ENCODE assay signal across 29 cellular contexts in genomic region chr1:113405573-113405972, GRCh38. TPM values are rescaled to one million over a fixed set of nuclear protein-coding genes. Genes with fewer than 3 reads are reported as not detected.
A peak's percentile ranks its signal among the peaks of the same experiment; 100 is the strongest.
DNase-seq lines count a peak whose midpoint lies in the region; ATAC-seq, FAIRE-seq and TF ChIP-seq lines count a peak whose summit lies in the region.
"Had no signal": no experiment of that assay in that cellular context is flagged by ENCODE, and none has a peak within 500 bp of the region (broad histone marks: within the 10 kb centered on the region; RNA-seq: fewer than 3 reads in every experiment).

No MANE protein-coding gene starts in this region.

- no peaks in the 10 kb centered on the region for H3K36me3 ChIP-seq in astrocyte (ENCODE audit: insufficient read depth, low read length)
- no peaks in the 10 kb centered on the region for H3K36me3 ChIP-seq in keratinocyte (ENCODE audit: control insufficient read depth in 2 of 2, extremely low read depth in 1 of 2, insufficient read depth in 2 of 2, low read length in 2 of 2)
- no peaks in the 10 kb centered on the region for H3K36me3 ChIP-seq in parathyroid adenoma (ENCODE audit: control insufficient read depth, insufficient read depth, low read length)
- H3K36me3 ChIP-seq: gastroesophageal sphincter, ovary, suprapubic skin had no signal

- DNase-seq in OCI-M1 (lab: John Stamatoyannopoulos, UW) (peak; percentile 86), astrocyte (ENCODE audit: low read depth) (no peak), keratinocyte (ENCODE audit: low read depth, low spot score) (no peak), NCI-H1417 (lab: John Stamatoyannopoulos, UW) (no peak), epidermal melanocyte (ENCODE audit: insufficient read length, low spot score) (no peak), NCI-H510A treated with DMSO at 0.1 percent for 48 hours (lab: John Stamatoyannopoulos, UW) (no peak)
- no peak for DNase-seq in activated CD8-positive, alpha-beta memory T cell treated with anti-CD3 and anti-CD28 coated beads, Interleukin-2, amount 10 ng/mL, durations not matched to agents 7 days and 5 days
- DNase-seq: activated CD4-positive, CD25-positive, alpha-beta regulatory T cell; activated naive CD4-positive, alpha-beta T cell treated with anti-CD3 and anti-CD28 coated beads for 36 hours; amygdala; C1 segment of cervical spinal cord; COR-L47; cortex of kidney; DMS79; GDM1; HCEC 1CT; hypothalamus; Karpas-422; mucosa of descending colon; NCI-H146; ovary; right cardiac atrium; stimulated activated CD4-positive, alpha-beta T cell treated with anti-CD3 and anti-CD28 coated beads, Interleukin-4, amount 100 ng/mL, for 4 hours had no signal

- ATAC-seq in activated CD8-positive, alpha-beta memory T cell treated with anti-CD3 and anti-CD28 coated beads, Interleukin-2, amount 10 ng/mL, durations not matched to agents 7 days and 5 days: no peak
- ATAC-seq: gastroesophageal sphincter; mucosa of descending colon; natural killer cell treated with Interleukin-12 subunit alpha and Interleukin-12 subunit beta and Interleukin-15 and Interleukin-18, amount 100 ng/mL, for 72 hours; right cardiac atrium; stimulated activated memory B cell treated with anti-CD40 and anti-IgM and Interleukin-4, amounts not matched to agents 10 μg/mL and 1 μg/mL and 100 μg/mL, for 72 hours had no signal

- peaks cover 39% of the 10 kb centered on the region for H3K79me2 ChIP-seq in astrocyte (ENCODE audit: insufficient read depth, low read length)
- H3K79me2 ChIP-seq in keratinocyte (ENCODE audit: control insufficient read depth, insufficient read depth, low read length): peaks cover under 1% of the 10 kb centered on the region
- H3K79me2 ChIP-seq in parathyroid adenoma: no peaks in the 10 kb centered on the region

- no peaks in the 10 kb centered on the region for H3K9me1 ChIP-seq in keratinocyte (ENCODE audit: control insufficient read depth, extremely low read depth, insufficient read depth, low read length)

- peaks cover 11% of the 10 kb centered on the region for H3K4me1 Mint-ChIP-seq in astrocyte (ENCODE audit: low read depth, unreplicated experiment)
- peaks cover 5% of the 10 kb centered on the region for H3K4me1 Mint-ChIP-seq in activated CD8-positive, alpha-beta memory T cell treated with anti-CD3 and anti-CD28 coated beads, Interleukin-2, amount 10 ng/mL, durations not matched to agents 7 days and 5 days
- H3K4me1 Mint-ChIP-seq: stimulated activated memory B cell treated with anti-CD40 and anti-IgM and Interleukin-4, amounts not matched to agents 10 μg/mL and 1 μg/mL and 100 μg/mL, for 72 hours had no signal

- H3K4me2 ChIP-seq in astrocyte (ENCODE audit: low read length) (no peak overlapping the region), keratinocyte (ENCODE audit: control insufficient read depth, extremely low read depth, insufficient read depth, low read depth, low read length) (no peak overlapping the region), parathyroid adenoma (ENCODE audit: low read length) (no peak overlapping the region)

- H4K20me1 ChIP-seq in astrocyte (ENCODE audit: insufficient read depth, low read length) (peaks cover 9% of the 10 kb centered on the region), keratinocyte (ENCODE audit: control insufficient read depth, extremely low read depth, insufficient read depth, low read length) (no peaks in the 10 kb centered on the region)

- H3K4me3 ChIP-seq in astrocyte (ENCODE audit: insufficient read depth, low read depth, low read length) (no peak overlapping the region), keratinocyte (ENCODE audit: control insufficient read depth in 2 of 3, extremely low read depth in 1 of 3, insufficient read depth in 2 of 3, low read depth in 1 of 3, low read length in 3 of 3) (no peak overlapping the region), parathyroid adenoma (ENCODE audit: low read depth, low read length) (no peak overlapping the region)
- H3K4me3 ChIP-seq: gastroesophageal sphincter, mucosa of descending colon, ovary, suprapubic skin had no signal

- H3K27me3 Mint-ChIP-seq in astrocyte (ENCODE audit: low read depth, unreplicated experiment): no peaks in the 10 kb centered on the region
- peaks cover 13% of the 10 kb centered on the region for H3K27me3 Mint-ChIP-seq in activated CD8-positive, alpha-beta memory T cell treated with anti-CD3 and anti-CD28 coated beads, Interleukin-2, amount 10 ng/mL, durations not matched to agents 7 days and 5 days
- H3K27me3 Mint-ChIP-seq: stimulated activated memory B cell treated with anti-CD40 and anti-IgM and Interleukin-4, amounts not matched to agents 10 μg/mL and 1 μg/mL and 100 μg/mL, for 72 hours had no signal

- H3K9me3 Mint-ChIP-seq in astrocyte (ENCODE audit: unreplicated experiment): no peaks in the 10 kb centered on the region
- no peaks in the 10 kb centered on the region for H3K9me3 Mint-ChIP-seq in activated CD8-positive, alpha-beta memory T cell treated with anti-CD3 and anti-CD28 coated beads, Interleukin-2, amount 10 ng/mL, durations not matched to agents 7 days and 5 days (ENCODE audit: low read depth)
- H3K9me3 Mint-ChIP-seq: activated naive CD4-positive, alpha-beta T cell treated with anti-CD3 and anti-CD28 coated beads for 36 hours; activated T-helper 1 cell treated with anti-CD3 and anti-CD28 coated beads, Interleukin-12 subunit alpha, Interleukin-12 subunit beta, Interleukin-2, Interleukin-4 antibody, amounts not matched to agents 30 ng/mL and 10 ng/mL and 1 ng/mL, durations not matched to agents 14 hours and 24 hours and 36 hours; natural killer cell treated with Interleukin-12 subunit alpha and Interleukin-12 subunit beta and Interleukin-15 and Interleukin-18, amount 100 ng/mL, for 72 hours; stimulated activated memory B cell treated with anti-CD40 and anti-IgM and Interleukin-4, amounts not matched to agents 10 μg/mL and 1 μg/mL and 100 μg/mL, for 72 hours had no signal

- CTCF ChIA-PET in activated CD8-positive, alpha-beta memory T cell treated with anti-CD3 and anti-CD28 coated beads, Interleukin-2, amount 10 ng/mL, durations not matched to agents 7 days and 5 days (lab: Charles Lee): no interaction called here

- H2AFZ ChIP-seq in astrocyte (ENCODE audit: low read depth, low read length) (no peak overlapping the region), keratinocyte (ENCODE audit: control insufficient read depth, low read length) (no peak overlapping the region), parathyroid adenoma (peak overlapping the region; percentile 42)

- H3K9ac ChIP-seq in astrocyte (ENCODE audit: low read length) (no peak overlapping the region), keratinocyte (ENCODE audit: control insufficient read depth, extremely low read depth, insufficient read depth, low read length) (no peak overlapping the region), parathyroid adenoma (no peak overlapping the region)

- TF ChIP-seq CTCF in astrocyte (IDR thresholded peaks at IDR 0.05; ENCODE audit: insufficient read depth, low read depth, low read length): no peak
- no peak for TF ChIP-seq CTCF in keratinocyte (optimal IDR thresholded peaks at IDR 0.05 in 1 of 3, IDR thresholded peaks at IDR 0.05 in 1 of 3, conservative IDR thresholded peaks at IDR 0.05 in 1 of 3; ENCODE audit: extremely low read depth in 1 of 3, insufficient read depth in 2 of 3, low read length in 3 of 3)
- TF ChIP-seq CTCF in parathyroid adenoma (IDR thresholded peaks at IDR 0.05): no peak

- H3K27me3 ChIP-seq in astrocyte (ENCODE audit: insufficient read depth, low read length) (no peaks in the 10 kb centered on the region), keratinocyte (ENCODE audit: control insufficient read depth, extremely low read depth, insufficient read depth, low read length) (no peaks in the 10 kb centered on the region), parathyroid adenoma (ENCODE audit: control insufficient read depth, insufficient read depth, low read length) (no peaks in the 10 kb centered on the region)
- H3K27me3 ChIP-seq: gastroesophageal sphincter, ovary, suprapubic skin had no signal

- dilution Hi-C loops in keratinocyte (cut with MboI; ENCODE audit: extremely low pct_ligation_motif_present, low sequenced_read_pairs): no loop called here

- no peak overlapping the region for H3K27ac Mint-ChIP-seq in astrocyte (ENCODE audit: unreplicated experiment)
- no peak overlapping the region for H3K27ac Mint-ChIP-seq in activated CD8-positive, alpha-beta memory T cell treated with anti-CD3 and anti-CD28 coated beads, Interleukin-2, amount 10 ng/mL, durations not matched to agents 7 days and 5 days
- H3K27ac Mint-ChIP-seq: activated naive CD4-positive, alpha-beta T cell treated with anti-CD3 and anti-CD28 coated beads for 36 hours; activated T-helper 1 cell treated with anti-CD3 and anti-CD28 coated beads, Interleukin-12 subunit alpha, Interleukin-12 subunit beta, Interleukin-2, Interleukin-4 antibody, amounts not matched to agents 30 ng/mL and 10 ng/mL and 1 ng/mL, durations not matched to agents 14 hours and 24 hours and 36 hours; natural killer cell treated with Interleukin-12 subunit alpha and Interleukin-12 subunit beta and Interleukin-15 and Interleukin-18, amount 100 ng/mL, for 72 hours; stimulated activated memory B cell treated with anti-CD40 and anti-IgM and Interleukin-4, amounts not matched to agents 10 μg/mL and 1 μg/mL and 100 μg/mL, for 72 hours had no signal

- H3K4me1 ChIP-seq in astrocyte (ENCODE audit: insufficient read depth, low read length) (no peaks in the 10 kb centered on the region), keratinocyte (ENCODE audit: control insufficient read depth, extremely low read depth, insufficient read depth, low read length) (no peaks in the 10 kb centered on the region), parathyroid adenoma (no peaks in the 10 kb centered on the region)

- no peak overlapping the region for H3K27ac ChIP-seq in astrocyte (ENCODE audit: low read depth, low read length)
- no peak overlapping the region for H3K27ac ChIP-seq in keratinocyte (ENCODE audit: control insufficient read depth, insufficient read depth, low read length)
- peak overlapping the region; percentile 12 for H3K27ac ChIP-seq in parathyroid adenoma
- H3K27ac ChIP-seq: gastroesophageal sphincter, ovary, suprapubic skin had no signal

- FAIRE-seq in astrocyte (lab: Jason Lieb, UNC): no peak
- FAIRE-seq in keratinocyte (lab: Jason Lieb, UNC): peak; percentile 34

- no peaks in the 10 kb centered on the region for H3K36me3 Mint-ChIP-seq in astrocyte (ENCODE audit: low read depth, unreplicated experiment)
- H3K36me3 Mint-ChIP-seq in activated CD8-positive, alpha-beta memory T cell treated with anti-CD3 and anti-CD28 coated beads, Interleukin-2, amount 10 ng/mL, durations not matched to agents 7 days and 5 days: no peaks in the 10 kb centered on the region
- H3K36me3 Mint-ChIP-seq: natural killer cell treated with Interleukin-12 subunit alpha and Interleukin-12 subunit beta and Interleukin-15 and Interleukin-18, amount 100 ng/mL, for 72 hours; stimulated activated memory B cell treated with anti-CD40 and anti-IgM and Interleukin-4, amounts not matched to agents 10 μg/mL and 1 μg/mL and 100 μg/mL, for 72 hours had no signal

- H3K4me3 Mint-ChIP-seq in astrocyte (ENCODE audit: unreplicated experiment): peak overlapping the region; percentile 4
- no peak overlapping the region for H3K4me3 Mint-ChIP-seq in activated CD8-positive, alpha-beta memory T cell treated with anti-CD3 and anti-CD28 coated beads, Interleukin-2, amount 10 ng/mL, durations not matched to agents 7 days and 5 days
- H3K4me3 Mint-ChIP-seq: activated naive CD4-positive, alpha-beta T cell treated with anti-CD3 and anti-CD28 coated beads for 36 hours; activated T-helper 1 cell treated with anti-CD3 and anti-CD28 coated beads, Interleukin-12 subunit alpha, Interleukin-12 subunit beta, Interleukin-2, Interleukin-4 antibody, amounts not matched to agents 30 ng/mL and 10 ng/mL and 1 ng/mL, durations not matched to agents 14 hours and 24 hours and 36 hours; natural killer cell treated with Interleukin-12 subunit alpha and Interleukin-12 subunit beta and Interleukin-15 and Interleukin-18, amount 100 ng/mL, for 72 hours; stimulated activated memory B cell treated with anti-CD40 and anti-IgM and Interleukin-4, amounts not matched to agents 10 μg/mL and 1 μg/mL and 100 μg/mL, for 72 hours had no signal

- no peaks in the 10 kb centered on the region for H3K9me3 ChIP-seq in astrocyte (ENCODE audit: insufficient read depth, low read depth, low read length)
- H3K9me3 ChIP-seq in keratinocyte (ENCODE audit: control insufficient read depth, low read depth, low read length): no peaks in the 10 kb centered on the region
- no peaks in the 10 kb centered on the region for H3K9me3 ChIP-seq in parathyroid adenoma (ENCODE audit: control insufficient read depth, low read length)
- H3K9me3 ChIP-seq: gastroesophageal sphincter, mucosa of descending colon, ovary, suprapubic skin had no signal

RNA-seq across cellular contexts. Expression of gene MAGI3, which starts 15.3 kb away (rescaled TPM):
- 15.1 and 16.5 TPM in 2 replicates for total RNA-seq in astrocyte
- polyA plus RNA-seq in keratinocyte: 2.1 to 3.2 TPM (median 2.6 TPM) in 3 replicates
- polyA plus RNA-seq in keratinocyte (2011; ENCODE audit: low read depth): 3.4 TPM
- 1.4 and 2.4 TPM in 2 replicates for polyA plus RNA-seq in keratinocyte (2011; cell fraction: cytosol; rRNA removed)
- polyA plus RNA-seq in keratinocyte (2011; cell fraction: nucleus; rRNA removed): 3.3 and 3.6 TPM in 2 replicates
- polyA plus RNA-seq in keratinocyte (2012; ENCODE audit: low replicate concordance): 2.6 and 2.9 TPM in 2 replicates
- 3.7 to 11.3 TPM (median 7.8 TPM) in 3 replicates for polyA minus RNA-seq in keratinocyte
- 2.5 TPM for polyA minus RNA-seq in keratinocyte (2011; cell fraction: cytosol; rRNA and poly(A)+ RNA removed)
- polyA minus RNA-seq in keratinocyte (2011; cell fraction: nucleus; rRNA and poly(A)+ RNA removed): 7.3 and 14.6 TPM in 2 replicates
- 1 to 10 TPM; 6.5 to 9.8 TPM for total RNA-seq in activated CD8-positive, alpha-beta memory T cell treated with anti-CD3 and anti-CD28 coated beads, Interleukin-2, amount 10 ng/mL, durations not matched to agents 7 days and 5 days
